8 cellular contexts compared by ENCODE assay signal in the genomic region with DNA sequence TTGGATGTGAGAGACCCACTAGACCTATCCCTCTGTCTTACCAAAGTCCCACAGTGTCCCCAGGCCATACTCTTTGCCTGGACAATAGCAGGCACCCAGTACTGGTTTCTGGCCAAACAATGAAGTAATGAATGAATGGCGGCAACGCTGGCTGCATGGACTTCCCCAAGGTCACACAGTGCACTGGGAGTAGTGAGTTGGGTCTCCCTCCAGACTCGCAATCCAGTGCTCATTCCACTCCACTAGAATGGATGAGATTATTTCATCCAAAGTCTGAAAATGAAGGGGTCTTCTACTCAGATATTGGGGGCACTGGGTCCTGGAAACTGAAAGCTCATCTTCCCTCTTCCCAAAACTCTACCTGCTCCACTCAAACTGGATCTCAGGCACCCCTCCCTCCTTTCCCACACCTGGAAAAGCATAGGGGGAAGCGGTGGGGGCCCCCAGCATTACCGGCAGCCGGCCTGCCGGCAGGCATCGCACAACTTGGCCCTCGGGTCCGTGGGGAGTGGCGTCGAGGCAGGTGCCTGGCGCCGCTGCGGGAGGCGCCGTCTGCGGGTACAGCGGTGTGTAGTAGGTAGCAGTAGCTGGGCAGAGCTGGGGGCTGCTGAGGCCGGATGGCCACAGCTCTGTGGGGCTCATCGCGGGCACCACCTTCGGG. TPM values are rescaled to one million over a fixed set of nuclear protein-coding genes. Genes with fewer than 3 reads are reported as not detected.
A peak's percentile ranks its signal among the peaks of the same experiment; 100 is the strongest.
DNase-seq lines count a peak whose midpoint lies in the region; TF ChIP-seq lines count a peak whose summit lies in the region.

No MANE protein-coding gene starts in this region.

- H3K4me1 ChIP-seq in DOHH2 (ENCODE audit: control insufficient read depth, low read length) (peaks cover 74% of the 10 kb centered on the region), HUES6 (ENCODE audit: control insufficient read depth, insufficient read depth, low read length) (peaks cover 21% of the 10 kb centered on the region), adipocyte (ENCODE audit: control insufficient read depth, insufficient read depth, low read length) (peaks cover 21% of the 10 kb centered on the region), mesodermal cell (ENCODE audit: control insufficient read depth, insufficient read depth, low read length, poor library complexity, severe bottlenecking) (no peaks in the 10 kb centered on the region)

- peaks cover 3% of the 10 kb centered on the region; the same call in 1 of the 2 replicates for H4K20me1 ChIP-seq in DOHH2 (ENCODE audit: control insufficient read depth, insufficient read depth, low read depth, low read length)

- H3K9me3 ChIP-seq in DOHH2 (ENCODE audit: control insufficient read depth, insufficient read depth, low read length) (no peaks in the 10 kb centered on the region), HUES6 (ENCODE audit: control insufficient read depth, insufficient read depth, low read depth, low read length) (no peaks in the 10 kb centered on the region), adipocyte (ENCODE audit: control insufficient read depth, low read length) (no peaks in the 10 kb centered on the region), mesodermal cell (ENCODE audit: control insufficient read depth, low read length) (no peaks in the 10 kb centered on the region)

- H3K4me2 ChIP-seq in DOHH2 (ENCODE audit: low read length), result peak overlapping the region; percentile 95

- H3K27me3 ChIP-seq in DOHH2 (ENCODE audit: control insufficient read depth, low read length) (no peaks in the 10 kb centered on the region), HUES6 (ENCODE audit: control insufficient read depth, insufficient read depth, low read length) (peaks cover 52% of the 10 kb centered on the region), adipocyte (replicated peaks; ENCODE audit: control insufficient read depth, insufficient read depth, low read length) (peaks cover 11% of the 10 kb centered on the region)

- H3K9ac ChIP-seq in HUES6 (ENCODE audit: low read length), result peak overlapping the region; percentile 76
- H3K9ac ChIP-seq in adipocyte (ENCODE audit: low read length), result peak overlapping the region; percentile 41

- DNase-seq in adipocyte (ENCODE audit: low read depth), result no peak
- no peak for DNase-seq in NCI-H2171 treated with DMSO at 0.1 percent for 48 hours (lab: John Stamatoyannopoulos, UW)
- DNase-seq in posterior cingulate gyrus, result no peak
- DNase-seq in SHP77 (lab: John Stamatoyannopoulos, UW), result no peak
- no peak for DNase-seq in iPS-NIHi7 (ENCODE audit: extremely low spot score)

- intact Hi-C loops in posterior cingulate gyrus (cut with DNase I), result loop anchor here (10.0 kb wide), 1 partner anchor 185 kb away; the partner anchor contains the start of gene HNRNPR

- peaks cover 51% of the 10 kb centered on the region for H3F3A ChIP-seq in DOHH2 (ENCODE audit: control insufficient read depth, insufficient read depth)

- peak overlapping the region; percentile 84 for H3K4me3 ChIP-seq in DOHH2 (ENCODE audit: low read length)
- H3K4me3 ChIP-seq in HUES6 (ENCODE audit: low read depth, low read length), result peak overlapping the region; percentile 62
- H3K4me3 ChIP-seq in adipocyte (ENCODE audit: low read length), result peak overlapping the region; percentile 71
- H3K4me3 ChIP-seq in mesodermal cell (ENCODE audit: extremely low read depth, insufficient read depth, low read length, poor library complexity, severe bottlenecking), result peak overlapping the region; percentile 55

- peak overlapping the region; percentile 99 for H3K27ac ChIP-seq in DOHH2 (ENCODE audit: low read depth, low read length)
- no peak overlapping the region for H3K27ac ChIP-seq in HUES6 (ENCODE audit: low read depth, low read length)
- H3K27ac ChIP-seq in mesodermal cell (ENCODE audit: low read depth, low read length, severe bottlenecking), result no peak overlapping the region

- WGBS in mesodermal cell (ENCODE audit: insufficient coverage in 2 of 2), 2 experiments, result 16 to 21% methylated on average over 8 to 19 of the region's 23 CpGs

- no peaks in the 10 kb centered on the region for H3K9me2 ChIP-seq in DOHH2 (replicated peaks; ENCODE audit: control insufficient read depth, low read length)

- TF ChIP-seq CTCF in DOHH2 (IDR thresholded peaks at IDR 0.05; ENCODE audit: low read depth, low read length, poor library complexity, severe bottlenecking), result no peak

- H3K79me2 ChIP-seq in DOHH2 (ENCODE audit: control insufficient read depth, low read length), result peaks cover 69% of the 10 kb centered on the region

- peaks cover 56% of the 10 kb centered on the region for H3K36me3 ChIP-seq in DOHH2 (ENCODE audit: control insufficient read depth, low read length)
- no peaks in the 10 kb centered on the region for H3K36me3 ChIP-seq in HUES6 (ENCODE audit: control insufficient read depth, insufficient read depth, low read length)
- H3K36me3 ChIP-seq in adipocyte (ENCODE audit: control insufficient read depth, insufficient read depth, low read length, severe bottlenecking), result no peaks in the 10 kb centered on the region
- H3K36me3 ChIP-seq in mesodermal cell (ENCODE audit: control insufficient read depth, insufficient read depth, low read length), result no peaks in the 10 kb centered on the region

RNA-seq across cellular contexts. Expression of gene E2F2, which starts 0.8 kb away (rescaled TPM):
- polyA plus RNA-seq in mesodermal cell (2013, experiment 1 of 2), result 1.1 TPM
- 0.96 TPM for polyA plus RNA-seq in mesodermal cell (2013, experiment 2 of 2)

RNA-seq across cellular contexts. Expression of gene ID3, which starts 29.1 kb away (rescaled TPM):
- polyA plus RNA-seq in mesodermal cell (2013, experiment 1 of 2), result 1,122 TPM
- polyA plus RNA-seq in mesodermal cell (2013, experiment 2 of 2), result 943 TPM

RNA-seq across cellular contexts. Expression of gene ASAP3, which starts 46.2 kb away (rescaled TPM):
- polyA plus RNA-seq in mesodermal cell (2013, experiment 1 of 2), result 40.0 TPM
- 35.6 TPM for polyA plus RNA-seq in mesodermal cell (2013, experiment 2 of 2)
